ENCODE assay signal across 19 cellular contexts in genomic region chr1:67432745-67433144, GRCh38. TPM values are rescaled to one million over a fixed set of nuclear protein-coding genes. Genes with fewer than 3 reads are reported as not detected.
A peak's percentile ranks its signal among the peaks of the same experiment; 100 is the strongest.
DNase-seq lines count a peak whose midpoint lies in the region; ATAC-seq and TF ChIP-seq lines count a peak whose summit lies in the region.
"Had no signal": no experiment of that assay in that cellular context is flagged by ENCODE, and none has a peak within 500 bp of the region (broad histone marks: within the 10 kb centered on the region; RNA-seq: fewer than 3 reads in every experiment).

No MANE protein-coding gene starts in this region.

- TF ChIP-seq CTCF in HL-60 (IDR thresholded peaks at IDR 0.05; ENCODE audit: insufficient read depth, low read length) (no peak), nephron progenitor cell (IDR thresholded peaks at IDR 0.05) (no peak)

- H3K27me3 Mint-ChIP-seq in activated naive CD4-positive, alpha-beta T cell treated with anti-CD3 and anti-CD28 coated beads for 36 hours (ENCODE audit: low read depth), result no peaks in the 10 kb centered on the region
- H3K27me3 Mint-ChIP-seq in activated naive CD8-positive, alpha-beta T cell treated with anti-CD3 and anti-CD28 coated beads, Interleukin-2, amount 50 U/mL, for 24 hours, result no peaks in the 10 kb centered on the region
- no peaks in the 10 kb centered on the region for H3K27me3 Mint-ChIP-seq in stimulated activated naive CD8-positive, alpha-beta T cell treated with anti-CD3 and anti-CD28 coated beads, Interleukin-15, amount 100 ng/mL, for 72 hours
- H3K27me3 Mint-ChIP-seq in nephron progenitor cell (ENCODE audit: low read depth, poor library complexity), result peaks cover 4% of the 10 kb centered on the region
- H3K27me3 Mint-ChIP-seq: naive B cell had no signal

- no peaks in the 10 kb centered on the region for H3K9me3 Mint-ChIP-seq in activated naive CD4-positive, alpha-beta T cell treated with anti-CD3 and anti-CD28 coated beads for 36 hours
- H3K9me3 Mint-ChIP-seq in activated naive CD4-positive, alpha-beta T cell treated with anti-CD3 and anti-CD28 coated beads, Interleukin-2, amount 50 U/mL, for 72 hours, result no peaks in the 10 kb centered on the region
- H3K9me3 Mint-ChIP-seq in activated naive CD8-positive, alpha-beta T cell treated with anti-CD3 and anti-CD28 coated beads, Interleukin-2, amount 50 U/mL, for 24 hours, result no peaks in the 10 kb centered on the region
- H3K9me3 Mint-ChIP-seq in stimulated activated naive CD8-positive, alpha-beta T cell treated with anti-CD3 and anti-CD28 coated beads, Interleukin-15, amount 100 ng/mL, for 72 hours, result no peaks in the 10 kb centered on the region
- no peaks in the 10 kb centered on the region for H3K9me3 Mint-ChIP-seq in nephron progenitor cell
- H3K9me3 Mint-ChIP-seq: activated naive CD8-positive, alpha-beta T cell treated with anti-CD3 and anti-CD28 coated beads, Interleukin-2, amount 10 ng/mL, durations not matched to agents 7 days and 5 days; endodermal cell; naive B cell had no signal

- H3K4me1 Mint-ChIP-seq in activated naive CD4-positive, alpha-beta T cell treated with anti-CD3 and anti-CD28 coated beads for 36 hours (ENCODE audit: low read depth), result peaks cover 37% of the 10 kb centered on the region
- H3K4me1 Mint-ChIP-seq in activated naive CD8-positive, alpha-beta T cell treated with anti-CD3 and anti-CD28 coated beads, Interleukin-2, amount 50 U/mL, for 24 hours, result peaks cover 49% of the 10 kb centered on the region
- H3K4me1 Mint-ChIP-seq in stimulated activated naive CD8-positive, alpha-beta T cell treated with anti-CD3 and anti-CD28 coated beads, Interleukin-15, amount 100 ng/mL, for 72 hours, result peaks cover 41% of the 10 kb centered on the region
- H3K4me1 Mint-ChIP-seq in nephron progenitor cell, result peaks cover 21% of the 10 kb centered on the region

- ATAC-seq in activated naive CD4-positive, alpha-beta T cell treated with anti-CD3 and anti-CD28 coated beads, Interleukin-2, amount 50 U/mL, for 72 hours, result no peak
- no peak for ATAC-seq in activated naive CD8-positive, alpha-beta T cell treated with anti-CD3 and anti-CD28 coated beads, Interleukin-2, amount 50 U/mL, for 24 hours
- no peak for ATAC-seq in stimulated activated naive CD8-positive, alpha-beta T cell treated with anti-CD3 and anti-CD28 coated beads, Interleukin-15, amount 100 ng/mL, for 72 hours
- no peak for ATAC-seq in HG02763 (IDR thresholded peaks at IDR 0.05; ENCODE audit: unreplicated experiment)
- ATAC-seq: body of pancreas, sciatic nerve had no signal

- H3K27ac ChIP-seq in HL-60 (replicated peaks), result peak overlapping the region; percentile 62
- H3K27ac ChIP-seq: body of pancreas had no signal

- H3K27me3 ChIP-seq in HL-60 (ENCODE audit: insufficient read depth, poor library complexity, severe bottlenecking), result no peaks in the 10 kb centered on the region
- H3K27me3 ChIP-seq: body of pancreas had no signal

- H3K36me3 Mint-ChIP-seq in activated naive CD4-positive, alpha-beta T cell treated with anti-CD3 and anti-CD28 coated beads for 36 hours (ENCODE audit: low read depth), result peaks cover 25% of the 10 kb centered on the region
- H3K36me3 Mint-ChIP-seq in activated naive CD4-positive, alpha-beta T cell treated with anti-CD3 and anti-CD28 coated beads, Interleukin-2, amount 50 U/mL, for 72 hours, result peaks cover 28 to 37% of the 10 kb centered on the region in 2 donors
- H3K36me3 Mint-ChIP-seq in activated naive CD8-positive, alpha-beta T cell treated with anti-CD3 and anti-CD28 coated beads, Interleukin-2, amount 50 U/mL, for 24 hours (ENCODE audit: low read depth), result peaks cover 25% of the 10 kb centered on the region
- peaks cover 14% of the 10 kb centered on the region for H3K36me3 Mint-ChIP-seq in nephron progenitor cell (ENCODE audit: low read depth)

- no peak overlapping the region for H3K4me3 Mint-ChIP-seq in activated naive CD4-positive, alpha-beta T cell treated with anti-CD3 and anti-CD28 coated beads for 36 hours
- H3K4me3 Mint-ChIP-seq in activated naive CD8-positive, alpha-beta T cell treated with anti-CD3 and anti-CD28 coated beads, Interleukin-2, amount 50 U/mL, for 24 hours, result peak overlapping the region; percentile 53
- H3K4me3 Mint-ChIP-seq in stimulated activated naive CD8-positive, alpha-beta T cell treated with anti-CD3 and anti-CD28 coated beads, Interleukin-15, amount 100 ng/mL, for 72 hours, result peak overlapping the region in 1 of 2 donors; percentile 59
- H3K4me3 Mint-ChIP-seq in nephron progenitor cell, result no peak overlapping the region

- CTCF ChIA-PET in activated naive CD4-positive, alpha-beta T cell treated with anti-CD3 and anti-CD28 coated beads for 36 hours (lab: Charles Lee), result interaction anchor here (0.6 to 2.6 kb wide), 5 partner anchors 9 to 118 kb away, joined by 3 to 13 read pairs (median 6); no protein-coding TSS in a partner anchor

- intact Hi-C loops in activated naive CD4-positive, alpha-beta T cell treated with anti-CD3 and anti-CD28 coated beads for 36 hours (cut with micrococcal nuclease), result loop anchor here (5.0 to 10.0 kb wide), 2 partner anchors 1058 to 1095 kb away; no protein-coding TSS in a partner anchor

- peak overlapping the region; percentile 81 for H3K27ac Mint-ChIP-seq in activated naive CD4-positive, alpha-beta T cell treated with anti-CD3 and anti-CD28 coated beads for 36 hours
- H3K27ac Mint-ChIP-seq in activated naive CD4-positive, alpha-beta T cell treated with anti-CD3 and anti-CD28 coated beads, Interleukin-2, amount 50 U/mL, for 72 hours, result peak overlapping the region in 1 of 2 donors; percentile 90
- peak overlapping the region; percentile 77 for H3K27ac Mint-ChIP-seq in activated naive CD8-positive, alpha-beta T cell treated with anti-CD3 and anti-CD28 coated beads, Interleukin-2, amount 50 U/mL, for 24 hours
- peak overlapping the region; percentile 88 to 91 for H3K27ac Mint-ChIP-seq in stimulated activated naive CD8-positive, alpha-beta T cell treated with anti-CD3 and anti-CD28 coated beads, Interleukin-15, amount 100 ng/mL, for 72 hours
- H3K27ac Mint-ChIP-seq in nephron progenitor cell, result no peak overlapping the region
- H3K27ac Mint-ChIP-seq: endodermal cell had no signal

- DNase-seq in activated naive CD4-positive, alpha-beta T cell treated with anti-CD3 and anti-CD28 coated beads for 36 hours, result no peak
- DNase-seq in activated naive CD4-positive, alpha-beta T cell treated with anti-CD3 and anti-CD28 coated beads, Interleukin-2, amount 50 U/mL, for 72 hours (ENCODE audit: low spot score in 2 of 2), result no peak
- no peak for DNase-seq in HL-60 (ENCODE audit: low read depth in 1 of 2, low spot score in 1 of 2)
- DNase-seq in activated naive CD8-positive, alpha-beta T cell treated with anti-CD3 and anti-CD28 coated beads, Interleukin-2, amount 50 U/mL, for 24 hours, result no peak
- no peak for DNase-seq in stimulated activated naive CD8-positive, alpha-beta T cell treated with anti-CD3 and anti-CD28 coated beads, Interleukin-15, amount 100 ng/mL, for 72 hours
- no peak for DNase-seq in nephron progenitor cell
- DNase-seq: activated CD8-positive, alpha-beta memory T cell treated with anti-CD3 and anti-CD28 coated beads, Interleukin-2, amount 50 U/mL, for 48 hours; activated naive CD8-positive, alpha-beta T cell treated with anti-CD3 and anti-CD28 coated beads, Interleukin-2, amount 10 ng/mL, durations not matched to agents 7 days and 5 days; body of pancreas; DMS79; endodermal cell; Karpas-422; mesendoderm; naive B cell; NCI-H1105; NCI-H510A; NK-92 treated with Interleukin-12 subunit alpha and Interleukin-12 subunit beta, amount 100 ng/mL, for 24 hours had no signal

- H3K4me3 ChIP-seq in HL-60 (replicated peaks; ENCODE audit: insufficient read depth, low read length), result no peak overlapping the region
- H3K4me3 ChIP-seq: body of pancreas had no signal

RNA-seq across cellular contexts. Expression of gene SERBP1, which starts 2.5 kb away (rescaled TPM):
- total RNA-seq in activated naive CD4-positive, alpha-beta T cell treated with anti-CD3 and anti-CD28 coated beads for 36 hours, result 100 to 1,000 TPM; 527 to 537 TPM
- total RNA-seq in activated naive CD4-positive, alpha-beta T cell treated with anti-CD3 and anti-CD28 coated beads, Interleukin-2, amount 50 U/mL, for 72 hours, result 100 to 1,000 TPM; 354 to 447 TPM
